8 cellular contexts compared by ENCODE assay signal in genomic region chr17:64496786-64497564, GRCh38. TPM values are rescaled to one million over a fixed set of nuclear protein-coding genes. Genes with fewer than 3 reads are reported as not detected.
DNase-seq lines count a peak whose midpoint lies in the region; ATAC-seq and TF ChIP-seq lines count a peak whose summit lies in the region.

Gene POLG2, minus strand, starts transcription at chr17:64497054. Its CDS starts 86 bp downstream, at chr17:64496968.

- peaks cover 65% of the 10 kb centered on the region for H3K36me3 Mint-ChIP-seq in activated CD4-positive, alpha-beta T cell treated with anti-CD3 and anti-CD28 coated beads, Interleukin-2, amount 10 ng/mL, durations not matched to agents 7 days and 5 days (ENCODE audit: low read depth)

- POLR2A ChIA-PET in activated CD4-positive, alpha-beta T cell treated with anti-CD3 and anti-CD28 coated beads, Interleukin-2, amount 10 ng/mL, durations not matched to agents 7 days and 5 days (lab: Charles Lee) = interaction anchor here (0.6 to 1.3 kb wide), 3 partner anchors 8 to 93 kb away, joined by 3 to 15 read pairs (median 7); partner anchors contain the start of genes CEP95 and DDX5

- peak; percentile 98 for DNase-seq in CD1c-positive myeloid dendritic cell (ENCODE audit: extremely low spot score)
- DNase-seq in NCI-H69 (lab: John Stamatoyannopoulos, UW) = peak; percentile 97
- DNase-seq in activated CD4-positive, alpha-beta T cell treated with anti-CD3 and anti-CD28 coated beads, Interleukin-2, amount 10 ng/mL, durations not matched to agents 7 days and 5 days = peak; percentile 96
- DNase-seq in coronary artery (ENCODE audit: low spot score) = peak; percentile 92
- peak; percentile 94 to 98 for DNase-seq in left lung
- DNase-seq in stimulated activated CD4-positive, alpha-beta T cell treated with anti-CD3 and anti-CD28 coated beads, Interleukin-2, amount 100 ng/mL, for 4 hours (ENCODE audit: low read depth) = peak; percentile 89

- H3K4me1 ChIP-seq in left lung = peaks cover 21 to 93% of the 10 kb centered on the region in 2 donors

- peak within 1 kb of the TSS; percentile 99 for H3K4me3 Mint-ChIP-seq in activated CD4-positive, alpha-beta T cell treated with anti-CD3 and anti-CD28 coated beads, Interleukin-2, amount 10 ng/mL, durations not matched to agents 7 days and 5 days

- H3K27ac ChIP-seq in coronary artery (peak within 1 kb of the TSS; percentile 39 to 88), left lung (peak within 1 kb of the TSS; percentile 81 to 88)

- TF ChIP-seq CTCF in coronary artery (IDR thresholded peaks at IDR 0.05) = peak; percentile 14
- TF ChIP-seq CTCF in left lung (IDR thresholded peaks at IDR 0.05) = peak; percentile 32 to 34

- no peaks in the 10 kb centered on the region for H3K27me3 ChIP-seq in left lung

- ATAC-seq in GM19372 (IDR thresholded peaks at IDR 0.05; ENCODE audit: low read depth, unreplicated experiment) (peak; percentile 85), HG03521 (IDR thresholded peaks at IDR 0.05; ENCODE audit: unreplicated experiment) (peak; percentile 84), left lung (peak; percentile 97)

- no peaks in the 10 kb centered on the region for H3K27me3 Mint-ChIP-seq in activated CD4-positive, alpha-beta T cell treated with anti-CD3 and anti-CD28 coated beads, Interleukin-2, amount 10 ng/mL, durations not matched to agents 7 days and 5 days

- H3K4me1 Mint-ChIP-seq in activated CD4-positive, alpha-beta T cell treated with anti-CD3 and anti-CD28 coated beads, Interleukin-2, amount 10 ng/mL, durations not matched to agents 7 days and 5 days = peaks cover 75% of the 10 kb centered on the region

- H3K9me3 ChIP-seq in left lung = no peaks in the 10 kb centered on the region

- CTCF ChIA-PET in activated CD4-positive, alpha-beta T cell treated with anti-CD3 and anti-CD28 coated beads, Interleukin-2, amount 10 ng/mL, durations not matched to agents 7 days and 5 days (lab: Charles Lee) = interaction anchor here (0.6 to 2.0 kb wide), 10 partner anchors 9 to 997 kb away, joined by 3 to 13 read pairs (median 3); partner anchors contain the start of genes CEP95, DDX5 and PRR29

- H3K9me3 Mint-ChIP-seq in activated CD4-positive, alpha-beta T cell treated with anti-CD3 and anti-CD28 coated beads, Interleukin-2, amount 10 ng/mL, durations not matched to agents 7 days and 5 days = no peaks in the 10 kb centered on the region

- peak within 1 kb of the TSS; percentile 98 for H3K27ac Mint-ChIP-seq in activated CD4-positive, alpha-beta T cell treated with anti-CD3 and anti-CD28 coated beads, Interleukin-2, amount 10 ng/mL, durations not matched to agents 7 days and 5 days

- intact Hi-C loops in left lung (cut with DNase I) = loop anchor here in 1 of 2 donors (10.0 kb wide), 1 partner anchor 172 kb away; no protein-coding TSS in a partner anchor

- H3K4me3 ChIP-seq in coronary artery (peak within 1 kb of the TSS; percentile 84), left lung (peak within 1 kb of the TSS; percentile 41 to 75)

- peaks cover 15 to 57% of the 10 kb centered on the region in 2 donors for H3K36me3 ChIP-seq in left lung

RNA-seq across cellular contexts. Expression of gene POLG2, which starts in this region (rescaled TPM):
- total RNA-seq in activated CD4-positive, alpha-beta T cell treated with anti-CD3 and anti-CD28 coated beads, Interleukin-2, amount 10 ng/mL, durations not matched to agents 7 days and 5 days = 10 to 100 TPM; 36.6 to 37.5 TPM
- total RNA-seq in left lung = 10 to 100 TPM; 12.6 to 12.8 TPM

Comparison
In these comparisons a context has a peak if more than half of its experiments do, and no peak if none do; other contexts are left out.
1. Peak in every context shown above with its lines: DNase-seq, ATAC-seq, H3K4me3 ChIP-seq and H3K27ac ChIP-seq.